Comparison of ENCODE assay signal across 32 cellular contexts in genomic region chr10:15540729-15541128, GRCh38.
A peak's percentile ranks its signal among the peaks of the same experiment; 100 is the strongest.
DNase-seq lines count a peak whose midpoint lies in the region; ATAC-seq and TF ChIP-seq lines count a peak whose summit lies in the region.
"Had no signal": no experiment of that assay in that cellular context is flagged by ENCODE, and none has a peak within 500 bp of the region (broad histone marks: within the 10 kb centered on the region; RNA-seq: fewer than 3 reads in every experiment).

No MANE protein-coding gene starts in this region.

- CTCF ChIA-PET in HEK293 (lab: Yijun Ruan, JAX), result interaction anchor here (0.6 kb wide), 1 partner anchor 246 kb away, joined by 3 read pairs; no protein-coding TSS in a partner anchor

- no peaks in the 10 kb centered on the region for H3K4me1 Mint-ChIP-seq in endodermal cell
- H3K4me1 Mint-ChIP-seq: brain; IgD-negative memory B cell; stimulated activated memory B cell treated with anti-CD40 and anti-IgM and Interleukin-4, amounts not matched to agents 10 μg/mL and 1 μg/mL and 100 μg/mL, for 72 hours had no signal

- peak overlapping the region; percentile 77 for H2AFZ ChIP-seq in neuronal stem cell (ENCODE audit: low read length)
- H2AFZ ChIP-seq: parathyroid adenoma had no signal

- H3K4me3 Mint-ChIP-seq in endodermal cell, result no peak overlapping the region
- H3K4me3 Mint-ChIP-seq: activated CD8-positive, alpha-beta T cell treated with anti-CD3 and anti-CD28 coated beads for 36 hours; activated naive CD4-positive, alpha-beta T cell treated with anti-CD3 and anti-CD28 coated beads for 36 hours; activated T-helper 1 cell treated with anti-CD3 and anti-CD28 coated beads, Interleukin-12 subunit alpha, Interleukin-12 subunit beta, Interleukin-2, Interleukin-4 antibody, amounts not matched to agents 30 ng/mL and 10 ng/mL and 1 ng/mL, durations not matched to agents 14 hours and 24 hours and 36 hours; brain; stimulated activated memory B cell treated with anti-CD40 and anti-IgM and Interleukin-4, amounts not matched to agents 10 μg/mL and 1 μg/mL and 100 μg/mL, for 72 hours; T-helper 2 cell treated with Interferon-gamma antibody and Interleukin-4, amounts not matched to agents 5 μg/mL and 100 μg/mL, for 36 hours; type B pancreatic cell had no signal

- no peaks in the 10 kb centered on the region for H3K79me1 ChIP-seq in neuronal stem cell (ENCODE audit: low read depth, low read length)

- H3K36me3 Mint-ChIP-seq in endodermal cell (ENCODE audit: low read depth), result no peaks in the 10 kb centered on the region
- H3K36me3 Mint-ChIP-seq: IgD-negative memory B cell; stimulated activated memory B cell treated with anti-CD40 and anti-IgM and Interleukin-4, amounts not matched to agents 10 μg/mL and 1 μg/mL and 100 μg/mL, for 72 hours had no signal

- no peak overlapping the region for H3K4me2 ChIP-seq in neuronal stem cell (ENCODE audit: insufficient read depth, low read length, poor library complexity, severe bottlenecking)
- H3K4me2 ChIP-seq: BLaER1 treated with 17β-estradiol and CSF1 and Interleukin-3, amounts not matched to agents 10 nM and 100 nM had no signal

- H3K4ac ChIP-seq in neuronal stem cell (ENCODE audit: low read length), result no peak overlapping the region

- H3K18ac ChIP-seq in neuronal stem cell (ENCODE audit: low read length), result no peak overlapping the region

- H3K27ac ChIP-seq in HEK293 (ENCODE audit: extremely low read depth, low read depth, low read length) (no peak overlapping the region), endodermal cell (ENCODE audit: low read depth, low read length) (no peak overlapping the region), neuronal stem cell (replicated peaks; ENCODE audit: low read length) (no peak overlapping the region)
- H3K27ac ChIP-seq: adrenal gland; BLaER1 treated with 17β-estradiol and CSF1 and Interleukin-3, amounts not matched to agents 10 nM and 100 nM; gastroesophageal sphincter; parathyroid adenoma; Peyer's patch had no signal

- H3K9ac ChIP-seq in endodermal cell (ENCODE audit: extremely low read depth, low read length, poor library complexity, severe bottlenecking) (no peak overlapping the region), neuronal stem cell (ENCODE audit: low read depth, low read length, poor library complexity) (no peak overlapping the region)
- H3K9ac ChIP-seq: BLaER1 treated with 17β-estradiol and CSF1 and Interleukin-3, amounts not matched to agents 10 nM and 100 nM; parathyroid adenoma had no signal

- H2BK15ac ChIP-seq in neuronal stem cell (ENCODE audit: low read length), result no peak overlapping the region

- no peak for ATAC-seq in GM21360 (IDR thresholded peaks at IDR 0.05; ENCODE audit: unreplicated experiment)
- ATAC-seq: activated CD8-positive, alpha-beta T cell treated with anti-CD3 and anti-CD28 coated beads for 36 hours; gastroesophageal sphincter; HCT116; left cardiac atrium; stimulated activated memory B cell treated with anti-CD40 and anti-IgM and Interleukin-4, amounts not matched to agents 10 μg/mL and 1 μg/mL and 100 μg/mL, for 72 hours had no signal

- H2BK12ac ChIP-seq in neuronal stem cell (ENCODE audit: low read length), result no peak overlapping the region

- DNase-seq in NAMALWA (ENCODE audit: low spot score), result peak; percentile 3
- DNase-seq in endodermal cell, result peak; percentile 70
- DNase-seq in neuronal stem cell (ENCODE audit: low spot score), result no peak
- no peak for DNase-seq in HT-29 (ENCODE audit: low spot score)
- no peak for DNase-seq in foreskin melanocyte
- DNase-seq: activated CD8-positive, alpha-beta memory T cell treated with anti-CD3 and anti-CD28 coated beads, Interleukin-2, amount 50 U/mL, for 48 hours; activated CD8-positive, alpha-beta T cell treated with anti-CD3 and anti-CD28 coated beads for 36 hours; activated naive CD4-positive, alpha-beta T cell treated with anti-CD3 and anti-CD28 coated beads for 36 hours; adrenal gland; cerebellar nuclear complex; DMS53; GF-D8; left cardiac atrium; NCI-H1105 treated with DMSO at 0.1 percent for 48 hours; NCI-H2029; NCI-H2227 treated with DMSO at 0.1 percent for 48 hours; NCI-H526 treated with DMSO at 0.1 percent for 48 hours; Peyer's patch; retina; SHP77 treated with DMSO at 0.1 percent for 48 hours had no signal

- H3K4me3 ChIP-seq in HEK293 (ENCODE audit: low read depth, low read length) (no peak overlapping the region), endodermal cell (ENCODE audit: low read length) (no peak overlapping the region), neuronal stem cell (ENCODE audit: low read length in 2 of 2) (no peak overlapping the region)
- H3K4me3 ChIP-seq: adrenal gland; BLaER1 treated with 17β-estradiol and CSF1 and Interleukin-3, amounts not matched to agents 10 nM and 100 nM; gastroesophageal sphincter; Peyer's patch had no signal

- no peak overlapping the region for H3K27ac Mint-ChIP-seq in endodermal cell
- H3K27ac Mint-ChIP-seq: activated CD8-positive, alpha-beta T cell treated with anti-CD3 and anti-CD28 coated beads for 36 hours; activated naive CD4-positive, alpha-beta T cell treated with anti-CD3 and anti-CD28 coated beads for 36 hours; activated T-helper 1 cell treated with anti-CD3 and anti-CD28 coated beads, Interleukin-12 subunit alpha, Interleukin-12 subunit beta, Interleukin-2, Interleukin-4 antibody, amounts not matched to agents 30 ng/mL and 10 ng/mL and 1 ng/mL, durations not matched to agents 14 hours and 24 hours and 36 hours; brain; IgD-negative memory B cell; stimulated activated memory B cell treated with anti-CD40 and anti-IgM and Interleukin-4, amounts not matched to agents 10 μg/mL and 1 μg/mL and 100 μg/mL, for 72 hours; T-helper 2 cell treated with Interferon-gamma antibody and Interleukin-4, amounts not matched to agents 5 μg/mL and 100 μg/mL, for 36 hours; type B pancreatic cell had no signal

- POLR2A ChIA-PET in HEK293 (lab: Yijun Ruan, JAX), result no interaction called here

- H2BK120ac ChIP-seq in neuronal stem cell (ENCODE audit: low read depth, low read length), result no peak overlapping the region

- H2BK5ac ChIP-seq in neuronal stem cell (ENCODE audit: low read length), result no peak overlapping the region

- H3K36me3 ChIP-seq in HEK293 (ENCODE audit: control insufficient read depth in 2 of 2, insufficient read depth in 1 of 2, low read length in 2 of 2), result no peaks in the 10 kb centered on the region
- H3K36me3 ChIP-seq in endodermal cell (ENCODE audit: control insufficient read depth, insufficient read depth, low read length), result no peaks in the 10 kb centered on the region
- H3K36me3 ChIP-seq in neuronal stem cell (replicated peaks in 1 of 2; ENCODE audit: control insufficient read depth in 2 of 2, insufficient read depth in 2 of 2, low read length in 2 of 2), result no peaks in the 10 kb centered on the region
- H3K36me3 ChIP-seq: adrenal gland, Peyer's patch had no signal

- H4K91ac ChIP-seq in neuronal stem cell (ENCODE audit: low read depth, low read length, poor library complexity), result no peak overlapping the region

- TF ChIP-seq CTCF in HEK293 (tag by site-specific recombination; IDR thresholded peaks at IDR 0.05) (no peak), endodermal cell (conservative IDR thresholded peaks at IDR 0.05) (no peak)

- no peak overlapping the region for H4K8ac ChIP-seq in neuronal stem cell (ENCODE audit: low read depth, low read length)

- H3K27me3 ChIP-seq in endodermal cell (ENCODE audit: control insufficient read depth, insufficient read depth, low read length, poor library complexity, severe bottlenecking) (no peaks in the 10 kb centered on the region), neuronal stem cell (ENCODE audit: control insufficient read depth in 3 of 3, insufficient read depth in 3 of 3, low read depth in 1 of 3, low read length in 3 of 3) (no peaks in the 10 kb centered on the region)
- H3K27me3 ChIP-seq: adrenal gland; BLaER1 treated with 17β-estradiol and CSF1 and Interleukin-3, amounts not matched to agents 10 nM and 100 nM; gastroesophageal sphincter; Peyer's patch had no signal

- WGBS in endodermal cell (ENCODE audit: insufficient coverage in 1 of 2, insufficient read length in 1 of 2), 2 experiments, result 85 to 90% methylated on average over 2 of the region's 2 CpGs
- no CpG with 5 or more reads among the region's 2 CpGs for WGBS in neuronal stem cell (ENCODE audit: extremely low coverage in 2 of 2, insufficient read length in 2 of 2, insufficient replicate concordance in 1 of 2), 2 donors

- no peak overlapping the region for H3K14ac ChIP-seq in neuronal stem cell (ENCODE audit: low read length)

- no peaks in the 10 kb centered on the region for H3K4me1 ChIP-seq in HEK293 (ENCODE audit: control insufficient read depth, insufficient read depth, low read length)
- H3K4me1 ChIP-seq in endodermal cell (ENCODE audit: control insufficient read depth, insufficient read depth, low read length), result no peaks in the 10 kb centered on the region
- H3K4me1 ChIP-seq in neuronal stem cell (ENCODE audit: control insufficient read depth in 2 of 2, insufficient read depth in 1 of 2, low read depth in 1 of 2, low read length in 2 of 2), result no peaks in the 10 kb centered on the region
- H3K4me1 ChIP-seq: adrenal gland, gastroesophageal sphincter, parathyroid adenoma, Peyer's patch had no signal

- no peaks in the 10 kb centered on the region for H3K9me3 ChIP-seq in HEK293 (ENCODE audit: control insufficient read depth, insufficient read depth, low read depth, low read length)
- H3K9me3 ChIP-seq in endodermal cell (ENCODE audit: control insufficient read depth, low read length), result peaks cover 4% of the 10 kb centered on the region
- H3K9me3 ChIP-seq in neuronal stem cell (replicated peaks in 1 of 2; ENCODE audit: control insufficient read depth in 2 of 2, insufficient read depth in 1 of 2, low read depth in 1 of 2, low read length in 2 of 2), result no peaks in the 10 kb centered on the region
- H3K9me3 ChIP-seq: adrenal gland, gastroesophageal sphincter, Peyer's patch had no signal

- H3K27me3 Mint-ChIP-seq in endodermal cell (ENCODE audit: insufficient read depth), result no peaks in the 10 kb centered on the region
- H3K27me3 Mint-ChIP-seq: activated CD8-positive, alpha-beta T cell treated with anti-CD3 and anti-CD28 coated beads for 36 hours; IgD-negative memory B cell; stimulated activated memory B cell treated with anti-CD40 and anti-IgM and Interleukin-4, amounts not matched to agents 10 μg/mL and 1 μg/mL and 100 μg/mL, for 72 hours; type B pancreatic cell had no signal

- peaks cover 7% of the 10 kb centered on the region for H3K9me3 Mint-ChIP-seq in endodermal cell
- H3K9me3 Mint-ChIP-seq: activated T-helper 1 cell treated with anti-CD3 and anti-CD28 coated beads, Interleukin-12 subunit alpha, Interleukin-12 subunit beta, Interleukin-2, Interleukin-4 antibody, amounts not matched to agents 30 ng/mL and 10 ng/mL and 1 ng/mL, durations not matched to agents 14 hours and 24 hours and 36 hours; T-helper 2 cell treated with Interferon-gamma antibody and Interleukin-4, amounts not matched to agents 5 μg/mL and 100 μg/mL, for 36 hours had no signal

- no peak overlapping the region for H2AK5ac ChIP-seq in neuronal stem cell (ENCODE audit: low read depth, low read length)

- H3K23ac ChIP-seq in neuronal stem cell (ENCODE audit: low read depth, low read length, poor library complexity), result no peak overlapping the region

TF ChIP-seq in HEK293, 187 proteins besides CTCF, POLR2A, EP300 and RAD21 (continues in another document):
- TF ChIP-seq ZNF830 (tag by site-specific recombination; IDR thresholded peaks at IDR 0.05; ENCODE audit: low read depth), result no peak

Comparison
In these comparisons a context has a peak if more than half of its experiments do, and no peak if none do; other contexts are left out.
1. DNase-seq: peak in NAMALWA (single experiment) and endodermal cell (single experiment); none in neuronal stem cell (single experiment), HT-29 (single experiment) and foreskin melanocyte (single experiment).